19 cellular contexts compared by ENCODE assay signal in genomic region chr22:15642288-15642861, GRCh38. TPM values are rescaled to one million over a fixed set of nuclear protein-coding genes. Genes with fewer than 3 reads are reported as not detected.
"Had no signal": no experiment of that assay in that cellular context is flagged by ENCODE, and none has a peak within 500 bp of the region (broad histone marks: within the 10 kb centered on the region; RNA-seq: fewer than 3 reads in every experiment).

No MANE protein-coding gene starts in this region.

RNA-seq across cellular contexts. Expression of gene POTEH, which starts 47.5 kb away (rescaled TPM):
- total RNA-seq: activated B cell treated with CpG ODN at 0.5 μM for 24 hours; activated CD4-positive, alpha-beta memory T cell treated with anti-CD3 and anti-CD28 coated beads for 36 hours; activated CD4-positive, alpha-beta T cell treated with anti-CD3 and anti-CD28 coated beads, Interleukin-2, amount 10 ng/mL, durations not matched to agents 24 days and 14 days; activated CD8-positive, alpha-beta memory T cell treated with anti-CD3 and anti-CD28 coated beads for 36 hours; activated CD8-positive, alpha-beta T cell treated with anti-CD3 and anti-CD28 coated beads for 36 hours; activated naive CD4-positive, alpha-beta T cell treated with anti-CD3 and anti-CD28 coated beads for 36 hours; activated naive CD4-positive, alpha-beta T cell treated with anti-CD3 and anti-CD28 coated beads, Interleukin-2, amount 50 U/mL, for 72 hours; activated naive CD8-positive, alpha-beta T cell treated with anti-CD3 and anti-CD28 coated beads for 36 hours; activated T-cell treated with anti-CD3 and anti-CD28 coated beads, Interleukin-2, amount 50 U/mL, for 4 hours; activated T-cell treated with anti-CD3 and anti-CD28 coated beads, Interleukin-2, amount 50 U/mL, for 72 hours; activated T-helper 1 cell treated with anti-CD3 and anti-CD28 coated beads, Interleukin-12 subunit alpha, Interleukin-12 subunit beta, Interleukin-2, Interleukin-4 antibody, amounts not matched to agents 30 ng/mL and 10 ng/mL and 1 ng/mL, durations not matched to agents 14 hours and 24 hours and 36 hours; activated T-helper 17 cell treated with anti-CD3 and anti-CD28 coated beads, Interleukin-2, amount 50 U/mL, for 72 hours; adrenal gland; aorta; astrocyte; body of pancreas; breast epithelium; cardiac septum; cerebellum had no signal
- polyA plus RNA-seq: adrenal gland, aorta had no signal
